ENCODE assay signal across 9 cellular contexts in genomic region chr9:128913048-128913900, GRCh38. TPM values are rescaled to one million over a fixed set of nuclear protein-coding genes. Genes with fewer than 3 reads are reported as not detected.
DNase-seq lines count a peak whose midpoint lies in the region; ATAC-seq and TF ChIP-seq lines count a peak whose summit lies in the region.
"Had no signal": no experiment of that assay in that cellular context is flagged by ENCODE, and none has a peak within 500 bp of the region (broad histone marks: within the 10 kb centered on the region; RNA-seq: fewer than 3 reads in every experiment).

No MANE protein-coding gene starts in this region.

- peak overlapping the region in 6 of 11 experiments; percentile 1 to 29 (median 15); a peak in 3 of 22 replicates for H3K9ac ChIP-seq in BLaER1 treated with 17β-estradiol and CSF1 and Interleukin-3, amounts not matched to agents 10 nM and 100 nM
- H3K9ac ChIP-seq: KMS-11 had no signal

- peak overlapping the region in 4 of 11 experiments; percentile 12 to 85 (median 78); a peak in 6 of 22 replicates for H3K4me2 ChIP-seq in BLaER1 treated with 17β-estradiol and CSF1 and Interleukin-3, amounts not matched to agents 10 nM and 100 nM
- H3K4me2 ChIP-seq: KMS-11 had no signal

- no peak overlapping the region for H3K4me3 ChIP-seq in BLaER1 treated with 17β-estradiol and CSF1 and Interleukin-3, amounts not matched to agents 10 nM and 100 nM
- H3K4me3 ChIP-seq in RWPE2 (ENCODE audit: severe bottlenecking) (peak overlapping the region; percentile 21), esophagus (ENCODE audit: low read depth in 1 of 2, low read length in 2 of 2) (peak overlapping the region in 1 of 2 donors; percentile 13)

- no peaks in the 10 kb centered on the region for H3K27me3 Mint-ChIP-seq in osteocyte (ENCODE audit: unreplicated experiment)

- no peak for DNase-seq in RWPE2 (ENCODE audit: low spot score)
- no peak for DNase-seq in osteocyte (ENCODE audit: extremely low spot score, unreplicated experiment)
- no peak for DNase-seq in NCI-H748 (lab: John Stamatoyannopoulos, UW; ENCODE audit: unreplicated experiment)
- DNase-seq in NK-92 treated with Interleukin-12 subunit alpha and Interleukin-12 subunit beta, amount 100 ng/mL, for 24 hours (lab: John Stamatoyannopoulos, UW), result no peak
- no peak for DNase-seq in AML-193 (lab: John Stamatoyannopoulos, UW)

- H3K9me3 ChIP-seq in BLaER1 treated with 17β-estradiol and CSF1 and Interleukin-3, amounts not matched to agents 10 nM and 100 nM (replicated peaks in 1 of 11), result no peaks in the 10 kb centered on the region
- H3K9me3 ChIP-seq in RWPE2 (ENCODE audit: severe bottlenecking) (no peaks in the 10 kb centered on the region), esophagus (ENCODE audit: control insufficient read depth in 2 of 2, insufficient read depth in 1 of 2, low read depth in 1 of 2, low read length in 1 of 2) (no peaks in the 10 kb centered on the region)

- peaks cover 47 to 98% (median 89%) of the 10 kb centered on the region in 11 experiments for H3K36me3 ChIP-seq in BLaER1 treated with 17β-estradiol and CSF1 and Interleukin-3, amounts not matched to agents 10 nM and 100 nM
- H3K36me3 ChIP-seq in RWPE2 (ENCODE audit: low read depth) (peaks cover 92% of the 10 kb centered on the region), esophagus (ENCODE audit: control insufficient read depth in 2 of 2, insufficient read depth in 2 of 2, low read length in 1 of 2) (peaks cover 19 to 60% of the 10 kb centered on the region in 2 donors)

- peaks cover 30 to 52% (median 41%) of the 10 kb centered on the region in 10 experiments for H3K4me1 ChIP-seq in BLaER1 treated with 17β-estradiol and CSF1 and Interleukin-3, amounts not matched to agents 10 nM and 100 nM
- H3K4me1 ChIP-seq in RWPE2 (ENCODE audit: insufficient read depth, poor library complexity, severe bottlenecking), result peaks cover 44% of the 10 kb centered on the region
- peaks cover 24 to 62% of the 10 kb centered on the region in 2 donors for H3K4me1 ChIP-seq in esophagus (ENCODE audit: control insufficient read depth in 2 of 2, insufficient read depth in 2 of 2, low read length in 1 of 2)

- WGBS in esophagus, 2 donors, result 48 to 55% methylated on average over 15 of the region's 15 CpGs

- no peaks in the 10 kb centered on the region for H3K9me3 Mint-ChIP-seq in osteocyte (ENCODE audit: unreplicated experiment)

- H3K36me3 Mint-ChIP-seq in osteocyte (ENCODE audit: unreplicated experiment), result peaks cover 31% of the 10 kb centered on the region

- H3K4me1 Mint-ChIP-seq in osteocyte (ENCODE audit: unreplicated experiment), result peaks cover 46% of the 10 kb centered on the region

- peak overlapping the region in 5 of 11 experiments; percentile 1 to 32 (median 19); a peak in 6 of 22 replicates for H3K27ac ChIP-seq in BLaER1 treated with 17β-estradiol and CSF1 and Interleukin-3, amounts not matched to agents 10 nM and 100 nM
- H3K27ac ChIP-seq in RWPE2 (ENCODE audit: poor library complexity, severe bottlenecking) (peak overlapping the region; percentile 100), esophagus (ENCODE audit: low read depth in 2 of 2, low read length in 1 of 2) (peak overlapping the region; percentile 93 to 96)
- H3K27ac ChIP-seq: KMS-11 had no signal

- TF ChIP-seq CTCF in RWPE2 (IDR thresholded peaks at IDR 0.05; ENCODE audit: poor library complexity, severe bottlenecking) (no peak), osteocyte (IDR thresholded peaks at IDR 0.05) (no peak)

- ATAC-seq in RWPE2 (ENCODE audit: low read depth) (no peak), GM21526 (IDR thresholded peaks at IDR 0.05; ENCODE audit: low FRiP score, unreplicated experiment) (no peak)

- H3K27ac Mint-ChIP-seq in osteocyte (ENCODE audit: unreplicated experiment), result peak overlapping the region; percentile 76

- H3K4me3 Mint-ChIP-seq in osteocyte (ENCODE audit: unreplicated experiment), result no peak overlapping the region

- H3K27me3 ChIP-seq in BLaER1 treated with 17β-estradiol and CSF1 and Interleukin-3, amounts not matched to agents 10 nM and 100 nM, result no peaks in the 10 kb centered on the region
- H3K27me3 ChIP-seq in RWPE2 (ENCODE audit: insufficient read depth, poor library complexity, severe bottlenecking) (no peaks in the 10 kb centered on the region), esophagus (ENCODE audit: control insufficient read depth in 1 of 2, insufficient read depth in 2 of 2, low read length in 2 of 2) (no peaks in the 10 kb centered on the region)

- peaks cover 27 to 86% (median 64%) of the 10 kb centered on the region in 11 experiments; a peak in 21 of 22 replicates for H4K20me1 ChIP-seq in BLaER1 treated with 17β-estradiol and CSF1 and Interleukin-3, amounts not matched to agents 10 nM and 100 nM

RNA-seq across cellular contexts. Expression of gene PHYHD1, which starts 7.5 kb away (rescaled TPM):
- polyA plus RNA-seq in esophagus, result 10 to 100 TPM; 19.8 to 39.5 TPM
- 4.6 and 6.0 TPM in 2 replicates for total RNA-seq in osteocyte

RNA-seq across cellular contexts. Expression of gene LRRC8A, which starts 31.3 kb away (rescaled TPM):
- 10 to 100 TPM; 38.5 to 55.6 TPM for polyA plus RNA-seq in esophagus
- 39.5 and 42.8 TPM in 2 replicates for total RNA-seq in osteocyte

RNA-seq across cellular contexts. Expression of gene KYAT1, which starts 31.5 kb away (rescaled TPM):
- polyA plus RNA-seq in esophagus, result 1 to 10 TPM; 4.0 to 6.7 TPM
- 5.3 and 6.5 TPM in 2 replicates for total RNA-seq in osteocyte

RNA-seq across cellular contexts. Expression of gene DOLK, which starts 34.1 kb away (rescaled TPM):
- 10 to 100 TPM in 1 of 2 donors, 1 to 10 TPM in 1; 5.3 to 11.6 TPM for polyA plus RNA-seq in esophagus
- total RNA-seq in osteocyte, result 27.4 and 30.5 TPM in 2 replicates

RNA-seq across cellular contexts. Expression of gene NUP188, which starts 34.2 kb away (rescaled TPM):
- polyA plus RNA-seq in esophagus, result 10 to 100 TPM; 19.7 to 21.8 TPM
- 44.5 and 49.0 TPM in 2 replicates for total RNA-seq in osteocyte
